1 cellular context compared by ENCODE assay signal in genomic region chr17:1168537-1169234, GRCh38.
TF ChIP-seq lines count a peak whose summit lies in the region.

No MANE protein-coding gene starts in this region.

TF ChIP-seq in IMR-90, 13 proteins besides CTCF, POLR2A, EP300 and RAD21 (continued from another document):
- TF ChIP-seq SMC3 (IDR thresholded peaks at IDR 0.05; ENCODE audit: low read depth, low read length) (no peak), RCOR1 (IDR thresholded peaks at IDR 0.05; ENCODE audit: insufficient replicate concordance, low read length) (no peak), FOS (IDR thresholded peaks at IDR 0.05; ENCODE audit: low read depth, low read length) (no peak), BHLHE40 (IDR thresholded peaks at IDR 0.05; ENCODE audit: low read depth, low read length) (no peak), CHD1 (IDR thresholded peaks at IDR 0.05; ENCODE audit: low read depth, low read length) (no peak), NFE2L2 (IDR thresholded peaks at IDR 0.05; ENCODE audit: low read depth, low read length) (no peak), MXI1 (IDR thresholded peaks at IDR 0.05; ENCODE audit: borderline replicate concordance, low read depth, low read length) (no peak), USF2 (IDR thresholded peaks at IDR 0.05; ENCODE audit: low read depth, low read length) (no peak)
